Comparison of ENCODE assay signal across 1 cellular context in the genomic region with DNA sequence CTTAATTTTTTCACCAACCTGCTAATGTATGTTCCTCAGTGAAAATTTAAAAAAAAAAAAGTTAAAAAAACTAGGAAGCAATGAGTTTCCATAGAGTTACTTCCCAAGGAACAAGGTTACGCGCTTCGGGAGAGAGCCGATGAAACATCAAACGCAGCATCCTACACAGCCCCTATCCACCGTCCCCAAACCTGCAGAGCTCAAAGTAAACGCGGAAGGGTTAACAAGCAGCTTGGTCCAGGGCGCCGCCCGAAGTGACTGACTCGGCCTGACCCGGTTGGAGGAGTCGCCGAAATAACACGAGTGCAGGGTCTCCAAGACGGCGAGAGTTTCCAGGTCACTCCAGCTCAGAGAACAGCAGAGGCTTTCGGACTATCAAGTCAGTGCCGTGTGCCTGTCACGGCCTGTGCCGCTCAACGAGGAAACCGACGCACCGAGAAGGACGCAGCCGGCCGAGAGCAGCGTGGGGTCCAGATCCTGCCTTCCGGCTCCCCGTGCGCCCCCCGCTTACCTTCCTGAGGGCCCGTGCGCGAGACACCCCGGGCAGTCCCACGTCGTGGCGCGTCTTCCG.
TF ChIP-seq lines count a peak whose summit lies in the region.

No MANE protein-coding gene starts in this region.

TF ChIP-seq in WTC11, 78 proteins besides CTCF, POLR2A, EP300 and RAD21 (continued from another document):
- TF ChIP-seq, protein P1, sequence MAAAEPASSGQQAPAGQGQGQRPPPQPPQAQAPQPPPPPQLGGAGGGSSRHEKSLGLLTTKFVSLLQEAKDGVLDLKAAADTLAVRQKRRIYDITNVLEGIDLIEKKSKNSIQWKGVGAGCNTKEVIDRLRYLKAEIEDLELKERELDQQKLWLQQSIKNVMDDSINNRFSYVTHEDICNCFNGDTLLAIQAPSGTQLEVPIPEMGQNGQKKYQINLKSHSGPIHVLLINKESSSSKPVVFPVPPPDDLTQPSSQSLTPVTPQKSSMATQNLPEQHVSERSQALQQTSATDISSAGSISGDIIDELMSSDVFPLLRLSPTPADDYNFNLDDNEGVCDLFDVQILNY (CRISPR knock-in tag; IDR thresholded peaks at IDR 0.05), result no peak
- TF ChIP-seq MYBL2 (CRISPR knock-in tag; IDR thresholded peaks at IDR 0.05) (no peak), ATF1 (CRISPR knock-in tag; IDR thresholded peaks at IDR 0.05) (no peak), ELF4 (CRISPR knock-in tag; IDR thresholded peaks at IDR 0.05; ENCODE audit: low read depth) (no peak), ZNF423 (CRISPR knock-in tag; IDR thresholded peaks at IDR 0.05) (peak; percentile 56; the same call in 1 of the 2 replicates), E2F1 (CRISPR knock-in tag; IDR thresholded peaks at IDR 0.05) (0 out of 2 replicates have a peak, but pooled peaks have one; percentile 53)
- TF ChIP-seq, protein P2, sequence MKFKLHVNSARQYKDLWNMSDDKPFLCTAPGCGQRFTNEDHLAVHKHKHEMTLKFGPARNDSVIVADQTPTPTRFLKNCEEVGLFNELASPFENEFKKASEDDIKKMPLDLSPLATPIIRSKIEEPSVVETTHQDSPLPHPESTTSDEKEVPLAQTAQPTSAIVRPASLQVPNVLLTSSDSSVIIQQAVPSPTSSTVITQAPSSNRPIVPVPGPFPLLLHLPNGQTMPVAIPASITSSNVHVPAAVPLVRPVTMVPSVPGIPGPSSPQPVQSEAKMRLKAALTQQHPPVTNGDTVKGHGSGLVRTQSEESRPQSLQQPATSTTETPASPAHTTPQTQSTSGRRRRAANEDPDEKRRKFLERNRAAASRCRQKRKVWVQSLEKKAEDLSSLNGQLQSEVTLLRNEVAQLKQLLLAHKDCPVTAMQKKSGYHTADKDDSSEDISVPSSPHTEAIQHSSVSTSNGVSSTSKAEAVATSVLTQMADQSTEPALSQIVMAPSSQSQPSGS (CRISPR knock-in tag; IDR thresholded peaks at IDR 0.05; ENCODE audit: borderline replicate concordance, low read depth), result no peak
- TF ChIP-seq, protein P3, sequence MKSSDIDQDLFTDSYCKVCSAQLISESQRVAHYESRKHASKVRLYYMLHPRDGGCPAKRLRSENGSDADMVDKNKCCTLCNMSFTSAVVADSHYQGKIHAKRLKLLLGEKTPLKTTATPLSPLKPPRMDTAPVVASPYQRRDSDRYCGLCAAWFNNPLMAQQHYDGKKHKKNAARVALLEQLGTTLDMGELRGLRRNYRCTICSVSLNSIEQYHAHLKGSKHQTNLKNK (CRISPR knock-in tag; IDR thresholded peaks at IDR 0.05), result no peak
